8 cellular contexts compared by ENCODE assay signal in the genomic region with DNA sequence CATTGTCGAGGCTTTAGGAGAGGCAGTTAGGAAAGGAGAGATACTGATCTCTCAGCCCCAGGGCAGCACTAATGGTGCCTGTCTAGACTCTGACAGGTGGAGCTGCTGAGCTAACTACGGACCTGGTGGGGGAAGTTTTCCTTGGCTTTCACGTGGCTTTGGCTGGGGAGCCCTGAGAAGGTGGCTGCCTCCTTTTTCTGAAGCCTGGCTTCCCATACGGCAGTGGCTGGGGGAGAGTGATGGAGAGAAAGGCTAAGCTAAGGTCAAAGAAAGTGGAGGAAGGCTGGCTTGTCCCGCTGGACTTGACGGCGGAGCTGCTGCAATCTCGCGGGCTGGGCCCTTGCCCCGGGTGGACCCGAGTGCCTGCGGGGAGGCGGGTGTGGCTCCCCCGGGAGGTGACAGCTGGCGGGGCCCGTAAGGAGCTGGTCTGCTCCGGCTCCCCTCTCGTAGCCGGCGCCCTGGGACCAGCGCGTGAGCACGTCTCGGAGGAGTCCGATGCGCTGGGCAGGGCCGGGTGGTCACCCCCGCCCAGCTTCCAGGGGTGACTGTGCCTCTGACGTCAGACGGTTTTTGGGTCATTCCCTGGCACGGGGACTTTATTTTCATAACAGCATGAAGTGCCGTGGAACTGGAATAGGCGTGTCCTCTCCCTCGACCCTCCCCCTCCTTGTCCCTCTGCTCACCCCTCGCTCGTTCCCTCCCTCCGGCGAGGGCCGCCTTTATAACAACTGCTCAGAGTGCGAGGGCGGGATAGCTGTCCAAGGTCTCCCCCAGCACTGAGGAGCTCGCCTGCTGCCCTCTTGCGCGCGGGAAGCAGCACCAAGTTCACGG. TPM values are rescaled to one million over a fixed set of nuclear protein-coding genes. Genes with fewer than 3 reads are reported as not detected.
A peak's percentile ranks its signal among the peaks of the same experiment; 100 is the strongest.
DNase-seq lines count a peak whose midpoint lies in the region; ATAC-seq and TF ChIP-seq lines count a peak whose summit lies in the region.

A gene with protein sequence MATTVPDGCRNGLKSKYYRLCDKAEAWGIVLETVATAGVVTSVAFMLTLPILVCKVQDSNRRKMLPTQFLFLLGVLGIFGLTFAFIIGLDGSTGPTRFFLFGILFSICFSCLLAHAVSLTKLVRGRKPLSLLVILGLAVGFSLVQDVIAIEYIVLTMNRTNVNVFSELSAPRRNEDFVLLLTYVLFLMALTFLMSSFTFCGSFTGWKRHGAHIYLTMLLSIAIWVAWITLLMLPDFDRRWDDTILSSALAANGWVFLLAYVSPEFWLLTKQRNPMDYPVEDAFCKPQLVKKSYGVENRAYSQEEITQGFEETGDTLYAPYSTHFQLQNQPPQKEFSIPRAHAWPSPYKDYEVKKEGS (plus strand): TSS at position 748 of the 831 bp plus-strand sequence. CDS start 16,688 bp downstream, outside the sequence.

- DNase-seq in C1 segment of cervical spinal cord (lab: John Stamatoyannopoulos, UW) (peak in 9 of 14 donors; percentile 1 to 50 (median 21)), H4 (ENCODE audit: low spot score) (peak; percentile 95), NOMO-1 treated with DMSO at 0.1 percent for 48 hours (lab: John Stamatoyannopoulos, UW; ENCODE audit: unreplicated experiment) (peak; percentile 4), glomerular visceral epithelial cell (ENCODE audit: extremely low spot score) (peak; percentile 91), neural progenitor cell (ENCODE audit: low spot score) (peak; percentile 54), aorta (peak; percentile 94 to 96)
- peak; percentile 44 for DNase-seq in activated naive CD8-positive, alpha-beta T cell treated with anti-CD3 and anti-CD28 coated beads for 36 hours

- H3K4me2 ChIP-seq in neural progenitor cell, result peak within 1 kb of the TSS; percentile 81

- peak within 1 kb of the TSS; percentile 31 for H3K27ac Mint-ChIP-seq in activated naive CD8-positive, alpha-beta T cell treated with anti-CD3 and anti-CD28 coated beads for 36 hours
- H3K27ac Mint-ChIP-seq in neural progenitor cell, result no peak within 1 kb of the TSS

- peak within 1 kb of the TSS; percentile 72 for H3K4me3 Mint-ChIP-seq in activated naive CD8-positive, alpha-beta T cell treated with anti-CD3 and anti-CD28 coated beads for 36 hours
- H3K4me3 Mint-ChIP-seq in neural progenitor cell, result peak within 1 kb of the TSS; percentile 88

- peaks cover 58% of the 10 kb centered on the region for H3K27me3 Mint-ChIP-seq in activated naive CD8-positive, alpha-beta T cell treated with anti-CD3 and anti-CD28 coated beads for 36 hours
- H3K27me3 Mint-ChIP-seq in neural progenitor cell (ENCODE audit: insufficient read depth, low read depth), result peaks cover 21% of the 10 kb centered on the region

- H3K9me3 Mint-ChIP-seq in activated naive CD8-positive, alpha-beta T cell treated with anti-CD3 and anti-CD28 coated beads for 36 hours, result no peaks in the 10 kb centered on the region
- H3K9me3 Mint-ChIP-seq in neural progenitor cell, result no peaks in the 10 kb centered on the region

- peak within 1 kb of the TSS; percentile 34 for H2AFZ ChIP-seq in neural progenitor cell (replicated peaks)

- peaks cover 68% of the 10 kb centered on the region for H3K27me3 ChIP-seq in neural progenitor cell
- H3K27me3 ChIP-seq in aorta (ENCODE audit: control insufficient read depth in 1 of 2, insufficient read depth in 2 of 2, low read length in 1 of 2), result no peaks in the 10 kb centered on the region

- peaks cover 12% of the 10 kb centered on the region for H3K4me1 Mint-ChIP-seq in activated naive CD8-positive, alpha-beta T cell treated with anti-CD3 and anti-CD28 coated beads for 36 hours
- H3K4me1 Mint-ChIP-seq in neural progenitor cell, result peaks cover 12% of the 10 kb centered on the region

- peaks cover 6% of the 10 kb centered on the region for H4K20me1 ChIP-seq in neural progenitor cell (ENCODE audit: low read depth)

- peak; percentile 21 for TF ChIP-seq CTCF in neural progenitor cell (IDR thresholded peaks at IDR 0.05)

- H3K36me3 Mint-ChIP-seq in activated naive CD8-positive, alpha-beta T cell treated with anti-CD3 and anti-CD28 coated beads for 36 hours, result no peaks in the 10 kb centered on the region
- no peaks in the 10 kb centered on the region for H3K36me3 Mint-ChIP-seq in neural progenitor cell

- H3K79me2 ChIP-seq in neural progenitor cell (ENCODE audit: low read depth), result no peaks in the 10 kb centered on the region

- H3K4me1 ChIP-seq in neural progenitor cell (peaks cover 6% of the 10 kb centered on the region), aorta (ENCODE audit: control insufficient read depth in 1 of 2, insufficient read depth in 2 of 2, low read length in 2 of 2) (no peaks in the 10 kb centered on the region)

- no peaks in the 10 kb centered on the region for H3K9me3 ChIP-seq in neural progenitor cell (ENCODE audit: low read depth)
- no peaks in the 10 kb centered on the region for H3K9me3 ChIP-seq in aorta (ENCODE audit: control insufficient read depth, low read length)

- H3F3A ChIP-seq in neural progenitor cell (ENCODE audit: low read depth), result no peaks in the 10 kb centered on the region

- H3K4me3 ChIP-seq in neural progenitor cell (peak within 1 kb of the TSS; percentile 51), aorta (ENCODE audit: low read length in 2 of 2) (peak within 1 kb of the TSS; percentile 72 to 93)

- intact Hi-C loops in aorta (cut with DNase I), result loop anchor here (2.0 to 10.0 kb wide), 2 partner anchors 52 to 1884 kb away; a partner anchor contains a TSS

- ATAC-seq in aorta (ENCODE audit: low FRiP score) (peak; percentile 95), HG02970 (IDR thresholded peaks at IDR 0.05; ENCODE audit: low FRiP score, unreplicated experiment) (no peak)

- H3K27ac ChIP-seq in neural progenitor cell, result no peak within 1 kb of the TSS
- H3K27ac ChIP-seq in aorta (ENCODE audit: low read depth in 1 of 2, low read length in 2 of 2), result peak within 1 kb of the TSS; percentile 69 to 97

- H3K9ac ChIP-seq in neural progenitor cell, result no peak within 1 kb of the TSS

- H3K36me3 ChIP-seq in neural progenitor cell (no peaks in the 10 kb centered on the region), aorta (ENCODE audit: control insufficient read depth in 1 of 2, insufficient read depth in 2 of 2, low read length in 1 of 2) (no peaks in the 10 kb centered on the region)

- WGBS in aorta, 2 donors, result 0 to 1% methylated on average over 46 of the region's 46 CpGs

RNA-seq across cellular contexts. Expression of the gene that starts here (rescaled TPM):
- total RNA-seq in H4 (2014; rRNA removed; shearing (Covaris generic)), result 10.1 and 10.9 TPM in 2 replicates
- total RNA-seq in activated naive CD8-positive, alpha-beta T cell treated with anti-CD3 and anti-CD28 coated beads for 36 hours, result under 1 TPM; 0.27 to 0.34 TPM
- total RNA-seq in neural progenitor cell (ENCODE audit: low replicate concordance) (not detected in 2 replicates), aorta (10 to 100 TPM; 36.6 to 86.0 TPM)
- polyA plus RNA-seq in aorta, result 1 to 10 TPM; 4.6 to 8.4 TPM

Comparison
In these comparisons a context has a peak if more than half of its experiments do, and no peak if none do; other contexts are left out.
1. Peak in DNase-seq in activated naive CD8-positive, alpha-beta T cell treated with anti-CD3 and anti-CD28 coated beads for 36 hours; RNA of the gene not detected or under 1 TPM.
2. Peak in DNase-seq, H3K4me3 ChIP-seq and H3K4me2 ChIP-seq in neural progenitor cell; RNA of the gene not detected or under 1 TPM.
3. DNase-seq: peak in every context shown above with its lines; median percentile 95 in H4; 95 in aorta; 91 in glomerular visceral epithelial cell; 54 in neural progenitor cell; 44 in activated naive CD8-positive, alpha-beta T cell treated with anti-CD3 and anti-CD28 coated beads for 36 hours; 21 in C1 segment of cervical spinal cord; 4 in NOMO-1 treated with DMSO at 0.1 percent for 48 hours.